In genomic region chr1:62466982-62467532, GRCh38 we compare ENCODE assay signal across 18 cellular contexts.
"Had no signal": no experiment of that assay in that cellular context is flagged by ENCODE, and none has a peak within 500 bp of the region (broad histone marks: within the 10 kb centered on the region; RNA-seq: fewer than 3 reads in every experiment).

No MANE protein-coding gene starts in this region.

- ATAC-seq: activated CD8-positive, alpha-beta memory T cell treated with anti-CD3 and anti-CD28 coated beads, Interleukin-2, amount 10 ng/mL, durations not matched to agents 7 days and 5 days; activated naive CD4-positive, alpha-beta T cell treated with anti-CD3 and anti-CD28 coated beads, Interleukin-2, amount 50 U/mL, for 72 hours; left ventricle myocardium superior; sciatic nerve had no signal

- H3K4me3 ChIP-seq: upper lobe of left lung had no signal

- H3K27ac Mint-ChIP-seq: activated CD8-positive, alpha-beta memory T cell treated with anti-CD3 and anti-CD28 coated beads, Interleukin-2, amount 10 ng/mL, durations not matched to agents 7 days and 5 days; activated T-cell treated with anti-CD3 and anti-CD28 coated beads, Interleukin-2, amount 50 U/mL, for 24 hours; nephron progenitor cell; stimulated activated naive CD8-positive, alpha-beta T cell treated with anti-CD3 and anti-CD28 coated beads, Interleukin-15, Interleukin-2, amounts not matched to agents 100 ng/mL and 50 ng/mL, for 24 hours had no signal

- H3K27me3 Mint-ChIP-seq: activated CD8-positive, alpha-beta memory T cell treated with anti-CD3 and anti-CD28 coated beads, Interleukin-2, amount 10 ng/mL, durations not matched to agents 7 days and 5 days; activated T-cell treated with anti-CD3 and anti-CD28 coated beads, Interleukin-2, amount 50 U/mL, for 24 hours; stimulated activated naive CD8-positive, alpha-beta T cell treated with anti-CD3 and anti-CD28 coated beads, Interleukin-15, Interleukin-2, amounts not matched to agents 100 ng/mL and 50 ng/mL, for 24 hours had no signal

- DNase-seq: activated CD4-positive, alpha-beta T cell treated with anti-CD3 and anti-CD28 coated beads for 1 hour; activated CD4-positive, alpha-beta T cell treated with anti-CD3 and anti-CD28 coated beads, Interleukin-2, amount 50 U/mL, for 48 hours; activated CD8-positive, alpha-beta memory T cell treated with anti-CD3 and anti-CD28 coated beads, Interleukin-2, amount 10 ng/mL, durations not matched to agents 7 days and 5 days; activated effector memory CD4-positive, alpha-beta T cell treated with Interleukin-2 at 50 U/mL for 16 hours; activated T-cell treated with anti-CD3 and anti-CD28 coated beads, Interleukin-2, amount 50 U/mL, for 24 hours; amygdala; head of caudate nucleus; kidney; left ventricle myocardium superior; mesenchymal stem cell; nephron progenitor cell; stimulated activated CD4-positive, alpha-beta T cell treated with anti-CD3 and anti-CD28 coated beads, Interleukin-12 subunit alpha, Interleukin-12 subunit beta, amount 100 ng/mL, for 4 hours; stimulated activated CD4-positive, alpha-beta T cell treated with anti-CD3 and anti-CD28 coated beads, Interleukin-4, amount 100 ng/mL, for 1 hour; stimulated activated CD8-positive, alpha-beta memory T cell treated with anti-CD3 and anti-CD28 coated beads, Interleukin-4, amount 100 ng/mL, for 48 hours; upper lobe of left lung had no signal

- H3K4me1 ChIP-seq: upper lobe of left lung had no signal

- H3K4me3 Mint-ChIP-seq: activated CD8-positive, alpha-beta memory T cell treated with anti-CD3 and anti-CD28 coated beads, Interleukin-2, amount 10 ng/mL, durations not matched to agents 7 days and 5 days; activated T-cell treated with anti-CD3 and anti-CD28 coated beads, Interleukin-2, amount 50 U/mL, for 24 hours; nephron progenitor cell; stimulated activated naive CD8-positive, alpha-beta T cell treated with anti-CD3 and anti-CD28 coated beads, Interleukin-15, Interleukin-2, amounts not matched to agents 100 ng/mL and 50 ng/mL, for 24 hours had no signal
